ENCODE assay signal across 10 cellular contexts in genomic region chr2:121018136-121019057, GRCh38.
A peak's percentile ranks its signal among the peaks of the same experiment; 100 is the strongest.
DNase-seq lines count a peak whose midpoint lies in the region; TF ChIP-seq lines count a peak whose summit lies in the region.
"Had no signal": no experiment of that assay in that cellular context is flagged by ENCODE, and none has a peak within 500 bp of the region (broad histone marks: within the 10 kb centered on the region; RNA-seq: fewer than 3 reads in every experiment).

No MANE protein-coding gene starts in this region.

- intact Hi-C loops in Calu3 (cut with micrococcal nuclease; ENCODE audit: unreplicated experiment): no loop called here

- TF ChIP-seq CTCF in Calu3 (IDR thresholded peaks at IDR 0.05; ENCODE audit: unreplicated experiment) (no peak), astrocyte of the spinal cord (IDR thresholded peaks at IDR 0.05; ENCODE audit: low read depth, low read length) (no peak), osteoblast (IDR thresholded peaks at IDR 0.05; ENCODE audit: extremely low read depth, low read depth, low read length) (no peak), endothelial cell (IDR thresholded peaks at IDR 0.05; ENCODE audit: unreplicated experiment) (no peak)

- H3K27me3 ChIP-seq in iPS-15b (ENCODE audit: control insufficient read depth, insufficient read depth, low read length): peaks cover 4% of the 10 kb centered on the region
- peaks cover 10% of the 10 kb centered on the region for H3K27me3 ChIP-seq in osteoblast (ENCODE audit: insufficient read depth, low read length)

- H4K20me1 ChIP-seq in osteoblast (ENCODE audit: insufficient read depth, low read length): no peaks in the 10 kb centered on the region

- H3K4me3 Mint-ChIP-seq in Calu3 (ENCODE audit: low read depth, unreplicated experiment) (peak overlapping the region; percentile 58), endothelial cell (ENCODE audit: unreplicated experiment) (no peak overlapping the region)

- H3K27me3 Mint-ChIP-seq in Calu3 (ENCODE audit: unreplicated experiment) (peaks cover 34% of the 10 kb centered on the region), endothelial cell (ENCODE audit: unreplicated experiment) (peaks cover 4% of the 10 kb centered on the region)

- no peak overlapping the region for H3K4me3 ChIP-seq in astrocyte of the spinal cord (ENCODE audit: low read depth, low read length)
- H3K4me3 ChIP-seq in iPS-15b (ENCODE audit: low read depth, low read length): peak overlapping the region; percentile 8
- H3K4me3 ChIP-seq in osteoblast (ENCODE audit: insufficient read depth, low read length): no peak overlapping the region

- H3K79me2 ChIP-seq in osteoblast (ENCODE audit: insufficient read depth, low read length): no peaks in the 10 kb centered on the region

- no TSS peak for BruUV-seq in Calu3 (replicated peaks; lab: Mats Ljungman, UMichigan)

- peak overlapping the region; percentile 24 for H3K9ac ChIP-seq in iPS-15b (ENCODE audit: low read depth, low read length)

- H3K9me3 ChIP-seq in iPS-15b (ENCODE audit: control insufficient read depth, insufficient read depth, low read length) (no peaks in the 10 kb centered on the region), osteoblast (ENCODE audit: low read depth, low read length) (no peaks in the 10 kb centered on the region)

- H3K4me1 Mint-ChIP-seq in Calu3 (ENCODE audit: low read depth, unreplicated experiment) (no peaks in the 10 kb centered on the region), endothelial cell (ENCODE audit: unreplicated experiment) (no peaks in the 10 kb centered on the region)

- H3K4me2 ChIP-seq in osteoblast (ENCODE audit: insufficient read depth, low read length): no peak overlapping the region

- no peak overlapping the region for H3K27ac Mint-ChIP-seq in Calu3 (ENCODE audit: unreplicated experiment)
- H3K27ac Mint-ChIP-seq in endothelial cell (ENCODE audit: unreplicated experiment): no peak overlapping the region

- H3K27ac ChIP-seq in osteoblast (ENCODE audit: low read depth, low read length): no peak overlapping the region
- H3K27ac ChIP-seq: epithelial cell of prostate had no signal

- in situ Hi-C loops in astrocyte of the spinal cord (cut with HindIII; ENCODE audit: low sequenced_read_pairs): no loop called here

- H3K36me3 ChIP-seq in iPS-15b (ENCODE audit: control insufficient read depth, insufficient read depth, low read length): no peaks in the 10 kb centered on the region
- no peaks in the 10 kb centered on the region for H3K36me3 ChIP-seq in osteoblast (ENCODE audit: insufficient read depth, low read length)

- H3K9me3 Mint-ChIP-seq in Calu3 (ENCODE audit: low read depth, unreplicated experiment) (peaks cover 3% of the 10 kb centered on the region), endothelial cell (ENCODE audit: unreplicated experiment) (no peaks in the 10 kb centered on the region)

- CTCF ChIA-PET in Calu3 (lab: Charles Lee): interaction anchor here (0.6 to 0.8 kb wide), 2 partner anchors 18 to 33 kb away, joined by 3 read pairs; no protein-coding TSS in a partner anchor

- H2AFZ ChIP-seq in osteoblast (ENCODE audit: low read length): peak overlapping the region; percentile 68

- H3K36me3 Mint-ChIP-seq in Calu3 (ENCODE audit: insufficient read depth, unreplicated experiment) (no peaks in the 10 kb centered on the region), endothelial cell (ENCODE audit: low read depth, unreplicated experiment) (no peaks in the 10 kb centered on the region)

- peaks cover 4% of the 10 kb centered on the region for H3K4me1 ChIP-seq in iPS-15b (ENCODE audit: control insufficient read depth, insufficient read depth, low read length)
- H3K4me1 ChIP-seq in osteoblast (ENCODE audit: insufficient read depth, low read length): no peaks in the 10 kb centered on the region

- peak; percentile 11 for DNase-seq in Calu3
- peak; percentile 9 for DNase-seq in astrocyte of the spinal cord (ENCODE audit: low read depth, low spot score)
- no peak for DNase-seq in osteoblast (ENCODE audit: insufficient read length, low spot score, missing footprints)
- DNase-seq in activated naive CD4-positive, alpha-beta T cell (lab: John Stamatoyannopoulos, UW): no peak
- no peak for DNase-seq in endothelial cell (ENCODE audit: low spot score)
- DNase-seq in C1 segment of cervical spinal cord (lab: John Stamatoyannopoulos, UW): no peak
- DNase-seq in activated T-cell treated with anti-CD3 and anti-CD28 coated beads, Interleukin-2, amount 50 U/mL, for 48 hours: no peak
- DNase-seq: DND-41 had no signal

Comparison
In these comparisons a context has a peak if more than half of its experiments do, and no peak if none do; other contexts are left out.
1. DNase-seq: peak in Calu3 (single experiment) and astrocyte of the spinal cord (single experiment); none in osteoblast (single experiment), activated naive CD4-positive, alpha-beta T cell (0 of 4), endothelial cell (single experiment), C1 segment of cervical spinal cord (0 of 14) and activated T-cell treated with anti-CD3 and anti-CD28 coated beads, Interleukin-2, amount 50 U/mL, for 48 hours (0 of 2).